In the genomic region with DNA sequence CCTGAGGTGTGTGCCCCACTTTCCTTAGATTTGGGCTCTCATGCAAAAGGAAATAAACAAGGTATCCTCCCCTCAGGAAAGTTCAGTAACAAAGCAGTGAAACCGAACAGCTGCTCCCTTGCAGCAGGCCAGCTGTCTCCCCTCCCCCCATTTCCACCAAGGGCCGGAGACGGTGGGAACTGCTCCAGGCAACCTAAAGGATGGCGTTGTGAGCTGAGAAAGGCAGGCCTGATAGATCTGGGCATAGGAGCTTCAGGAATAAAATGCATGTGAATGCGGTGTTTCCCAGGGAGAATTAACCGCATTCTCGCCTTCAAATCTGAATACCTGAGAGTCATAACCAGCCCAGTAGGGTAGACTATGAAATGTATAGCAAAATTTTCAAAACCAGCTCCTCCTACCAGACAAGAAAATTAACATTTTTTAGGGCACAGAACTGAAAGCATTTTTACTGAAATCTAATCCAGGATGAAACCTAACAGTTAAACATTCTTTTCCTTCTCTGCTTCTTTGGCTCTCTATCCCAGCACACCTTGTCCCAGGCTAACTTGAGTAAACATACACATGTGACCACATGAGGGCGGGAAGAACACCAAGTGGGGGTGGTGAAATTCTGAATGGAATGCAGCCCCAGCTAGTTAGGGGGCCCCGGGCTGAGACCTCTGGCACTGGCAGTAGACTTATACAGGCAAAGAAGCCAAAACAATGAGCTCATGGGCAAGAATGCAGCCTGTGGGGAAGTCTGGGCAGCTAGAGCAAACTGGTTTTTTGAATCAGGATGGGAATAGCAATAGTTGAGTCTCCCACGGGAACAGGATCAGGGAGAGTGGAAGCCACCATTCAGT, we compare ENCODE assay signal across 1 cellular context.
TF ChIP-seq lines count a peak whose summit lies in the region.

No MANE protein-coding gene starts in this region.

TF ChIP-seq in H1, 55 proteins besides CTCF, POLR2A, EP300 and RAD21 (continued from another document):
- TF ChIP-seq, protein P1, sequence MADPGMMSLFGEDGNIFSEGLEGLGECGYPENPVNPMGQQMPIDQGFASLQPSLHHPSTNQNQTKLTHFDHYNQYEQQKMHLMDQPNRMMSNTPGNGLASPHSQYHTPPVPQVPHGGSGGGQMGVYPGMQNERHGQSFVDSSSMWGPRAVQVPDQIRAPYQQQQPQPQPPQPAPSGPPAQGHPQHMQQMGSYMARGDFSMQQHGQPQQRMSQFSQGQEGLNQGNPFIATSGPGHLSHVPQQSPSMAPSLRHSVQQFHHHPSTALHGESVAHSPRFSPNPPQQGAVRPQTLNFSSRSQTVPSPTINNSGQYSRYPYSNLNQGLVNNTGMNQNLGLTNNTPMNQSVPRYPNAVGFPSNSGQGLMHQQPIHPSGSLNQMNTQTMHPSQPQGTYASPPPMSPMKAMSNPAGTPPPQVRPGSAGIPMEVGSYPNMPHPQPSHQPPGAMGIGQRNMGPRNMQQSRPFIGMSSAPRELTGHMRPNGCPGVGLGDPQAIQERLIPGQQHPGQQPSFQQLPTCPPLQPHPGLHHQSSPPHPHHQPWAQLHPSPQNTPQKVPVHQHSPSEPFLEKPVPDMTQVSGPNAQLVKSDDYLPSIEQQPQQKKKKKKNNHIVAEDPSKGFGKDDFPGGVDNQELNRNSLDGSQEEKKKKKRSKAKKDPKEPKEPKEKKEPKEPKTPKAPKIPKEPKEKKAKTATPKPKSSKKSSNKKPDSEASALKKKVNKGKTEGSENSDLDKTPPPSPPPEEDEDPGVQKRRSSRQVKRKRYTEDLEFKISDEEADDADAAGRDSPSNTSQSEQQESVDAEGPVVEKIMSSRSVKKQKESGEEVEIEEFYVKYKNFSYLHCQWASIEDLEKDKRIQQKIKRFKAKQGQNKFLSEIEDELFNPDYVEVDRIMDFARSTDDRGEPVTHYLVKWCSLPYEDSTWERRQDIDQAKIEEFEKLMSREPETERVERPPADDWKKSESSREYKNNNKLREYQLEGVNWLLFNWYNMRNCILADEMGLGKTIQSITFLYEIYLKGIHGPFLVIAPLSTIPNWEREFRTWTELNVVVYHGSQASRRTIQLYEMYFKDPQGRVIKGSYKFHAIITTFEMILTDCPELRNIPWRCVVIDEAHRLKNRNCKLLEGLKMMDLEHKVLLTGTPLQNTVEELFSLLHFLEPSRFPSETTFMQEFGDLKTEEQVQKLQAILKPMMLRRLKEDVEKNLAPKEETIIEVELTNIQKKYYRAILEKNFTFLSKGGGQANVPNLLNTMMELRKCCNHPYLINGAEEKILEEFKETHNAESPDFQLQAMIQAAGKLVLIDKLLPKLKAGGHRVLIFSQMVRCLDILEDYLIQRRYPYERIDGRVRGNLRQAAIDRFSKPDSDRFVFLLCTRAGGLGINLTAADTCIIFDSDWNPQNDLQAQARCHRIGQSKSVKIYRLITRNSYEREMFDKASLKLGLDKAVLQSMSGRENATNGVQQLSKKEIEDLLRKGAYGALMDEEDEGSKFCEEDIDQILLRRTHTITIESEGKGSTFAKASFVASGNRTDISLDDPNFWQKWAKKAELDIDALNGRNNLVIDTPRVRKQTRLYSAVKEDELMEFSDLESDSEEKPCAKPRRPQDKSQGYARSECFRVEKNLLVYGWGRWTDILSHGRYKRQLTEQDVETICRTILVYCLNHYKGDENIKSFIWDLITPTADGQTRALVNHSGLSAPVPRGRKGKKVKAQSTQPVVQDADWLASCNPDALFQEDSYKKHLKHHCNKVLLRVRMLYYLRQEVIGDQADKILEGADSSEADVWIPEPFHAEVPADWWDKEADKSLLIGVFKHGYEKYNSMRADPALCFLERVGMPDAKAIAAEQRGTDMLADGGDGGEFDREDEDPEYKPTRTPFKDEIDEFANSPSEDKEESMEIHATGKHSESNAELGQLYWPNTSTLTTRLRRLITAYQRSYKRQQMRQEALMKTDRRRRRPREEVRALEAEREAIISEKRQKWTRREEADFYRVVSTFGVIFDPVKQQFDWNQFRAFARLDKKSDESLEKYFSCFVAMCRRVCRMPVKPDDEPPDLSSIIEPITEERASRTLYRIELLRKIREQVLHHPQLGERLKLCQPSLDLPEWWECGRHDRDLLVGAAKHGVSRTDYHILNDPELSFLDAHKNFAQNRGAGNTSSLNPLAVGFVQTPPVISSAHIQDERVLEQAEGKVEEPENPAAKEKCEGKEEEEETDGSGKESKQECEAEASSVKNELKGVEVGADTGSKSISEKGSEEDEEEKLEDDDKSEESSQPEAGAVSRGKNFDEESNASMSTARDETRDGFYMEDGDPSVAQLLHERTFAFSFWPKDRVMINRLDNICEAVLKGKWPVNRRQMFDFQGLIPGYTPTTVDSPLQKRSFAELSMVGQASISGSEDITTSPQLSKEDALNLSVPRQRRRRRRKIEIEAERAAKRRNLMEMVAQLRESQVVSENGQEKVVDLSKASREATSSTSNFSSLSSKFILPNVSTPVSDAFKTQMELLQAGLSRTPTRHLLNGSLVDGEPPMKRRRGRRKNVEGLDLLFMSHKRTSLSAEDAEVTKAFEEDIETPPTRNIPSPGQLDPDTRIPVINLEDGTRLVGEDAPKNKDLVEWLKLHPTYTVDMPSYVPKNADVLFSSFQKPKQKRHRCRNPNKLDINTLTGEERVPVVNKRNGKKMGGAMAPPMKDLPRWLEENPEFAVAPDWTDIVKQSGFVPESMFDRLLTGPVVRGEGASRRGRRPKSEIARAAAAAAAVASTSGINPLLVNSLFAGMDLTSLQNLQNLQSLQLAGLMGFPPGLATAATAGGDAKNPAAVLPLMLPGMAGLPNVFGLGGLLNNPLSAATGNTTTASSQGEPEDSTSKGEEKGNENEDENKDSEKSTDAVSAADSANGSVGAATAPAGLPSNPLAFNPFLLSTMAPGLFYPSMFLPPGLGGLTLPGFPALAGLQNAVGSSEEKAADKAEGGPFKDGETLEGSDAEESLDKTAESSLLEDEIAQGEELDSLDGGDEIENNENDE (IDR thresholded peaks at IDR 0.05; ENCODE audit: insufficient replicate concordance, low read length) = no peak
